ENCODE assay signal across 12 cellular contexts in genomic region chr4:114087596-114088230, GRCh38.
DNase-seq lines count a peak whose midpoint lies in the region; ATAC-seq and TF ChIP-seq lines count a peak whose summit lies in the region.
"Had no signal": no experiment of that assay in that cellular context is flagged by ENCODE, and none has a peak within 500 bp of the region (broad histone marks: within the 10 kb centered on the region; RNA-seq: fewer than 3 reads in every experiment).

No MANE protein-coding gene starts in this region.

- H3K36me3 Mint-ChIP-seq in endodermal cell (ENCODE audit: low read depth) = no peaks in the 10 kb centered on the region

- ATAC-seq in aorta (ENCODE audit: low FRiP score) = no peak

- POLR2A ChIA-PET in AG04449 (lab: Yijun Ruan, JAX) = no interaction called here

- H3K4me3 Mint-ChIP-seq in endodermal cell = no peak overlapping the region
- H3K4me3 Mint-ChIP-seq: naive B cell had no signal

- no peak overlapping the region for H3K4me3 ChIP-seq in AG04449 (ENCODE audit: low read depth, low read length)
- H3K4me3 ChIP-seq in astrocyte of the spinal cord (ENCODE audit: low read depth, low read length) = no peak overlapping the region
- no peak overlapping the region for H3K4me3 ChIP-seq in kidney epithelial cell (ENCODE audit: low read depth, low read length)
- H3K4me3 ChIP-seq in endodermal cell (ENCODE audit: low read length) = no peak overlapping the region
- no peak overlapping the region for H3K4me3 ChIP-seq in aorta (ENCODE audit: low read length in 2 of 2)

- H3K9me3 Mint-ChIP-seq in endodermal cell = no peaks in the 10 kb centered on the region

- no peaks in the 10 kb centered on the region for H3K9me3 ChIP-seq in endodermal cell (ENCODE audit: control insufficient read depth, low read length)
- H3K9me3 ChIP-seq in aorta (ENCODE audit: control insufficient read depth, low read length) = no peaks in the 10 kb centered on the region

- H3K27ac ChIP-seq in endodermal cell (ENCODE audit: low read depth, low read length) (no peak overlapping the region), aorta (ENCODE audit: low read depth in 1 of 2, low read length in 2 of 2) (no peak overlapping the region)

- TF ChIP-seq CTCF in AG04449 (IDR thresholded peaks at IDR 0.05; ENCODE audit: insufficient read depth, low read length, missing control alignments) (no peak), astrocyte of the spinal cord (IDR thresholded peaks at IDR 0.05; ENCODE audit: low read depth, low read length) (no peak), kidney epithelial cell (IDR thresholded peaks at IDR 0.05; ENCODE audit: insufficient read depth, low read length, poor library complexity, severe bottlenecking) (no peak), endodermal cell (conservative IDR thresholded peaks at IDR 0.05) (no peak)

- H3K27me3 ChIP-seq in kidney epithelial cell (ENCODE audit: control insufficient read depth, insufficient read depth, low read length) (no peaks in the 10 kb centered on the region), endodermal cell (ENCODE audit: control insufficient read depth, insufficient read depth, low read length, poor library complexity, severe bottlenecking) (no peaks in the 10 kb centered on the region), aorta (ENCODE audit: control insufficient read depth in 1 of 2, insufficient read depth in 2 of 2, low read length in 1 of 2) (no peaks in the 10 kb centered on the region)

- H3K27me3 Mint-ChIP-seq in endodermal cell (ENCODE audit: insufficient read depth) = no peaks in the 10 kb centered on the region

- H3K27ac Mint-ChIP-seq in endodermal cell = no peak overlapping the region
- H3K27ac Mint-ChIP-seq: naive B cell had no signal

- in situ Hi-C loops in astrocyte of the spinal cord (cut with HindIII; ENCODE audit: low sequenced_read_pairs) = no loop called here

- CTCF ChIA-PET in AG04449 (lab: Yijun Ruan, JAX) = no interaction called here

- intact Hi-C loops in aorta (cut with DNase I) = no loop called here

- H3K4me1 ChIP-seq in endodermal cell (ENCODE audit: control insufficient read depth, insufficient read depth, low read length) = peaks cover 5% of the 10 kb centered on the region
- no peaks in the 10 kb centered on the region for H3K4me1 ChIP-seq in aorta (ENCODE audit: control insufficient read depth in 1 of 2, insufficient read depth in 2 of 2, low read length in 2 of 2)

- DNase-seq in AG04449 (ENCODE audit: low read depth, low spot score) (peak; percentile 65), HT1080 (ENCODE audit: low read depth) (peak; percentile 20), astrocyte of the spinal cord (ENCODE audit: low read depth, low spot score) (peak; percentile 85), kidney epithelial cell (ENCODE audit: low read depth) (peak; percentile 44), endodermal cell (no peak), SKM-1 (lab: John Stamatoyannopoulos, UW; ENCODE audit: unreplicated experiment) (no peak), cerebellar nuclear complex (lab: John Stamatoyannopoulos, UW) (no peak), aorta (no peak)
- DNase-seq: activated CD4-positive, alpha-beta T cell treated with anti-CD3 and anti-CD28 coated beads, Interleukin-2, amount 50 U/mL, for 1 hour; effector CD4-positive, alpha-beta T cell; naive B cell; NCI-H774 had no signal

- WGBS in endodermal cell (ENCODE audit: insufficient coverage in 1 of 2, insufficient read length in 1 of 2), 2 experiments = 90% methylated on average over 1 of the region's 1 CpG; no CpG with 5 or more reads in 1 of the 2 experiments
- WGBS in aorta, 2 donors = 56 to 68% methylated on average over 1 of the region's 1 CpG

- peaks cover 8% of the 10 kb centered on the region for H3K4me1 Mint-ChIP-seq in endodermal cell
- H3K4me1 Mint-ChIP-seq: naive B cell had no signal

- no peaks in the 10 kb centered on the region for H3K36me3 ChIP-seq in kidney epithelial cell (ENCODE audit: control insufficient read depth, insufficient read depth, low read length)
- H3K36me3 ChIP-seq in endodermal cell (ENCODE audit: control insufficient read depth, insufficient read depth, low read length) = no peaks in the 10 kb centered on the region
- H3K36me3 ChIP-seq in aorta (ENCODE audit: control insufficient read depth in 1 of 2, insufficient read depth in 2 of 2, low read length in 1 of 2) = no peaks in the 10 kb centered on the region

- H3K9ac ChIP-seq in endodermal cell (ENCODE audit: extremely low read depth, low read length, poor library complexity, severe bottlenecking) = no peak overlapping the region

Comparison
In these comparisons a context has a peak if more than half of its experiments do, and no peak if none do; other contexts are left out.
1. DNase-seq: peak in AG04449 (single experiment), HT1080 (single experiment), astrocyte of the spinal cord (single experiment) and kidney epithelial cell (single experiment); none in endodermal cell (single experiment), SKM-1 (single experiment), cerebellar nuclear complex (0 of 2) and aorta (0 of 2).